23 cellular contexts compared by ENCODE assay signal in the genomic region with DNA sequence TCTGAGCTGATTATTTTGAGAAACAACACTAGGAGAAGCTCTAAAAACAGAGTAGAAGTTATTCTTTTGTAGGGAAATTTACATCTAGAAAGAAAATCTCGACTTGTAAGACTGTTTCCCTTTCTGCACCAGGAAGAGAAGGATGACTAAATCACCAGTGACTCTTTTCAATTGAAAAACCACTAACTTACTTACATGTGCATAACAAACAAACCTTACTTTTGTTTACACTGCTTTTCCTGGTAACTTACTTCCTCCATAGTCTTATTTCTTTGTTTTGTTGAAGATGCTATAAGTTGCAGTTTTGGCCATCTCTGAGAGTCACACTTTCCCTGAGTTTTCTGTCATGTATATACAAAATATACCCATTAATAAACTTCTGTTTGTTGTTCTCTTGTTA.
"Had no signal": no experiment of that assay in that cellular context is flagged by ENCODE, and none has a peak within 500 bp of the region (broad histone marks: within the 10 kb centered on the region; RNA-seq: fewer than 3 reads in every experiment).

No MANE protein-coding gene starts in this region.

- H3K4me1 ChIP-seq: breast epithelium, foreskin keratinocyte, transverse colon, uterus had no signal

- H3K9me3 Mint-ChIP-seq: activated naive CD8-positive, alpha-beta T cell treated with anti-CD3 and anti-CD28 coated beads for 36 hours; memory B cell; T-helper 1 cell treated with Interleukin-12 subunit alpha and Interleukin-12 subunit beta and Interleukin-4 antibody, amounts not matched to agents 30 μg/mL and 1 μg/mL, for 36 hours had no signal

- H3K9me3 ChIP-seq: stomach, transverse colon, uterus had no signal

- H3K36me3 Mint-ChIP-seq: activated naive CD8-positive, alpha-beta T cell treated with anti-CD3 and anti-CD28 coated beads for 36 hours; memory B cell; stimulated activated effector memory CD8-positive, alpha-beta T cell treated with anti-CD3 and anti-CD28 coated beads, Interleukin-12 subunit alpha, Interleukin-12 subunit beta, amount 100 ng/mL, for 72 hours had no signal

- H3K27me3 Mint-ChIP-seq: activated naive CD8-positive, alpha-beta T cell treated with anti-CD3 and anti-CD28 coated beads for 36 hours; memory B cell had no signal

- H3K27me3 ChIP-seq: breast epithelium, foreskin keratinocyte, stomach, transverse colon, uterus had no signal

- DNase-seq: activated CD4-positive, alpha-beta T cell treated with anti-CD3 and anti-CD28 coated beads for 4 hours; activated CD4-positive, alpha-beta T cell treated with anti-CD3 and anti-CD28 coated beads, Interleukin-2, amount 50 U/mL, for 48 hours; activated CD4-positive, CD25-positive, alpha-beta regulatory T cell; activated CD8-positive, alpha-beta memory T cell treated with anti-CD3 and anti-CD28 coated beads, Interleukin-2, amount 50 U/mL, for 48 hours; activated naive CD4-positive, alpha-beta T cell treated with Interleukin-2 at 50 U/mL for 16 hours; activated naive CD8-positive, alpha-beta T cell treated with anti-CD3 and anti-CD28 coated beads for 36 hours; activated T-cell treated with anti-CD3 and anti-CD28 coated beads, Interleukin-2, amount 50 U/mL, for 4 hours; cortex of kidney; foreskin keratinocyte; left cardiac atrium; posterior cingulate gyrus; small intestine; stimulated activated CD4-positive, alpha-beta T cell treated with anti-CD3 and anti-CD28 coated beads, Interleukin-2, amount 100 ng/mL, for 24 hours; stomach; T1000; transverse colon; uterus had no signal

- H3K4me3 Mint-ChIP-seq: activated naive CD8-positive, alpha-beta T cell treated with anti-CD3 and anti-CD28 coated beads for 36 hours; activated T-cell treated with anti-CD3 and anti-CD28 coated beads, Interleukin-2, amount 50 U/mL, for 4 hours; memory B cell; nephron; stimulated activated effector memory CD8-positive, alpha-beta T cell treated with anti-CD3 and anti-CD28 coated beads, Interleukin-12 subunit alpha, Interleukin-12 subunit beta, amount 100 ng/mL, for 72 hours; T-helper 1 cell treated with Interleukin-12 subunit alpha and Interleukin-12 subunit beta and Interleukin-4 antibody, amounts not matched to agents 30 μg/mL and 1 μg/mL, for 36 hours had no signal

- ATAC-seq: activated T-cell treated with anti-CD3 and anti-CD28 coated beads, Interleukin-2, amount 50 U/mL, for 4 hours; foreskin keratinocyte; left cardiac atrium; sciatic nerve; stimulated activated effector memory CD8-positive, alpha-beta T cell treated with anti-CD3 and anti-CD28 coated beads, Interleukin-12 subunit alpha, Interleukin-12 subunit beta, amount 100 ng/mL, for 72 hours had no signal

- H3K4me1 Mint-ChIP-seq: activated naive CD8-positive, alpha-beta T cell treated with anti-CD3 and anti-CD28 coated beads for 36 hours; memory B cell; stimulated activated effector memory CD8-positive, alpha-beta T cell treated with anti-CD3 and anti-CD28 coated beads, Interleukin-12 subunit alpha, Interleukin-12 subunit beta, amount 100 ng/mL, for 72 hours had no signal

- H3K27ac Mint-ChIP-seq: activated naive CD8-positive, alpha-beta T cell treated with anti-CD3 and anti-CD28 coated beads for 36 hours; memory B cell; nephron; stimulated activated effector memory CD8-positive, alpha-beta T cell treated with anti-CD3 and anti-CD28 coated beads, Interleukin-12 subunit alpha, Interleukin-12 subunit beta, amount 100 ng/mL, for 72 hours; T-helper 1 cell treated with Interleukin-12 subunit alpha and Interleukin-12 subunit beta and Interleukin-4 antibody, amounts not matched to agents 30 μg/mL and 1 μg/mL, for 36 hours had no signal

- H3K27ac ChIP-seq: breast epithelium, foreskin keratinocyte, transverse colon, uterus had no signal

- H3K36me3 ChIP-seq: breast epithelium, stomach, transverse colon, uterus had no signal

- H3K4me3 ChIP-seq: breast epithelium, stomach, transverse colon, uterus had no signal
